ENCODE assay signal across 8 cellular contexts in genomic region chr9:96034553-96035122, GRCh38.
"Had no signal": no experiment of that assay in that cellular context is flagged by ENCODE, and none has a peak within 500 bp of the region (broad histone marks: within the 10 kb centered on the region; RNA-seq: fewer than 3 reads in every experiment).

No MANE protein-coding gene starts in this region.

- H3K36me3 ChIP-seq: HAP-1 had no signal

- H3K4me3 ChIP-seq: GM23248, HAP-1 had no signal

- DNase-seq: GM23248, GOT3, H7, HFFc6 had no signal

- H3K4me1 ChIP-seq: HAP-1 had no signal

- ATAC-seq: HCT116, HepG2 had no signal

- H3K27ac ChIP-seq: GM23248, HL-60 had no signal
